In genomic region chr2:176678571-176678970, GRCh38 we compare ENCODE assay signal across 21 cellular contexts.
"Had no signal": no experiment of that assay in that cellular context is flagged by ENCODE, and none has a peak within 500 bp of the region (broad histone marks: within the 10 kb centered on the region; RNA-seq: fewer than 3 reads in every experiment).

No MANE protein-coding gene starts in this region.

- FAIRE-seq: HTR-8/SVneo had no signal

- H3K36me3 ChIP-seq: SJCRH30 had no signal

- ATAC-seq: Panc1, PC-3 had no signal

- H3K9me3 ChIP-seq: SJCRH30 had no signal

- H3K4me3 ChIP-seq: SJCRH30 had no signal

- H3K27ac ChIP-seq: HL-60, RWPE1, SJCRH30 had no signal

- H3K27me3 ChIP-seq: SJCRH30 had no signal

- H3K4me1 ChIP-seq: SJCRH30 had no signal

- DNase-seq: Kasumi-1; KG1; MV-4-11; NCI-H1092; NCI-H1105 treated with DMSO at 0.1 percent for 48 hours; NCI-H1417 treated with DMSO at 0.1 percent for 48 hours; NCI-H146; NCI-H1694 treated with DMSO at 0.1 percent for 48 hours; NCI-H2081; NCI-H2107; NCI-H2227 treated with DMSO at 0.1 percent for 48 hours; NCI-H526 treated with DMSO at 0.1 percent for 48 hours; NCI-H774; NK-92 treated with Interleukin-12 subunit alpha and Interleukin-12 subunit beta, amount 100 ng/mL, for 24 hours; PC-3; SHP77; SJCRH30 had no signal
